Comparison of ENCODE assay signal across 1 cellular context in the genomic region with DNA sequence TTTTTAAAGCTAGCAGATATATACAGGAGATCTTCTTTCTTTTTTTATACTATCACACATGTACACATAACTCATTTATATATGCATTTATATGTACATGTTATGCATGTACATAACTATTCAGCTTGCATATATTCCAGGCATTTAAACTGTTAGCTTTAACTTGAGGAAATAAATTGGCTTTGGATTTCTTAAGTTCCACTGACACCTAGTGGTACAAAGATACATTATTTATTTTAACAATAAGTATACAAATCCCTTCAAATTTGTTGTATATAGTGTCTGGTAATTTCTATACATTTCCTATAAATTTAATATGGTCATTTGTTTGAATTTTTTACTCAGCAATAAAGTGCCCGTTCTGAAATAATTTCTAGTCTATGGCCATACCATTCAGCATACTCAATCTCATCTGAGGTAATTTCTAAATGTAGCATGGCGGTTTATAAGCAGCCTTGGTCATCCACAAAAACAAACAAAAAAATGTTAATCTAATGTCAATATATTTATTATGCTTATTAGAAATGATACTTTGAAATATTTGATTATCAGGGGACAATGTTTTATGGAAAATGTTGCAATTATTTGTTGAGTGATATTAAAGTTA.
TF ChIP-seq lines count a peak whose summit lies in the region.

No MANE protein-coding gene starts in this region.

TF ChIP-seq in GM23338, 12 proteins besides CTCF, POLR2A, EP300 and RAD21 (continued from another document):
- TF ChIP-seq, protein P1, sequence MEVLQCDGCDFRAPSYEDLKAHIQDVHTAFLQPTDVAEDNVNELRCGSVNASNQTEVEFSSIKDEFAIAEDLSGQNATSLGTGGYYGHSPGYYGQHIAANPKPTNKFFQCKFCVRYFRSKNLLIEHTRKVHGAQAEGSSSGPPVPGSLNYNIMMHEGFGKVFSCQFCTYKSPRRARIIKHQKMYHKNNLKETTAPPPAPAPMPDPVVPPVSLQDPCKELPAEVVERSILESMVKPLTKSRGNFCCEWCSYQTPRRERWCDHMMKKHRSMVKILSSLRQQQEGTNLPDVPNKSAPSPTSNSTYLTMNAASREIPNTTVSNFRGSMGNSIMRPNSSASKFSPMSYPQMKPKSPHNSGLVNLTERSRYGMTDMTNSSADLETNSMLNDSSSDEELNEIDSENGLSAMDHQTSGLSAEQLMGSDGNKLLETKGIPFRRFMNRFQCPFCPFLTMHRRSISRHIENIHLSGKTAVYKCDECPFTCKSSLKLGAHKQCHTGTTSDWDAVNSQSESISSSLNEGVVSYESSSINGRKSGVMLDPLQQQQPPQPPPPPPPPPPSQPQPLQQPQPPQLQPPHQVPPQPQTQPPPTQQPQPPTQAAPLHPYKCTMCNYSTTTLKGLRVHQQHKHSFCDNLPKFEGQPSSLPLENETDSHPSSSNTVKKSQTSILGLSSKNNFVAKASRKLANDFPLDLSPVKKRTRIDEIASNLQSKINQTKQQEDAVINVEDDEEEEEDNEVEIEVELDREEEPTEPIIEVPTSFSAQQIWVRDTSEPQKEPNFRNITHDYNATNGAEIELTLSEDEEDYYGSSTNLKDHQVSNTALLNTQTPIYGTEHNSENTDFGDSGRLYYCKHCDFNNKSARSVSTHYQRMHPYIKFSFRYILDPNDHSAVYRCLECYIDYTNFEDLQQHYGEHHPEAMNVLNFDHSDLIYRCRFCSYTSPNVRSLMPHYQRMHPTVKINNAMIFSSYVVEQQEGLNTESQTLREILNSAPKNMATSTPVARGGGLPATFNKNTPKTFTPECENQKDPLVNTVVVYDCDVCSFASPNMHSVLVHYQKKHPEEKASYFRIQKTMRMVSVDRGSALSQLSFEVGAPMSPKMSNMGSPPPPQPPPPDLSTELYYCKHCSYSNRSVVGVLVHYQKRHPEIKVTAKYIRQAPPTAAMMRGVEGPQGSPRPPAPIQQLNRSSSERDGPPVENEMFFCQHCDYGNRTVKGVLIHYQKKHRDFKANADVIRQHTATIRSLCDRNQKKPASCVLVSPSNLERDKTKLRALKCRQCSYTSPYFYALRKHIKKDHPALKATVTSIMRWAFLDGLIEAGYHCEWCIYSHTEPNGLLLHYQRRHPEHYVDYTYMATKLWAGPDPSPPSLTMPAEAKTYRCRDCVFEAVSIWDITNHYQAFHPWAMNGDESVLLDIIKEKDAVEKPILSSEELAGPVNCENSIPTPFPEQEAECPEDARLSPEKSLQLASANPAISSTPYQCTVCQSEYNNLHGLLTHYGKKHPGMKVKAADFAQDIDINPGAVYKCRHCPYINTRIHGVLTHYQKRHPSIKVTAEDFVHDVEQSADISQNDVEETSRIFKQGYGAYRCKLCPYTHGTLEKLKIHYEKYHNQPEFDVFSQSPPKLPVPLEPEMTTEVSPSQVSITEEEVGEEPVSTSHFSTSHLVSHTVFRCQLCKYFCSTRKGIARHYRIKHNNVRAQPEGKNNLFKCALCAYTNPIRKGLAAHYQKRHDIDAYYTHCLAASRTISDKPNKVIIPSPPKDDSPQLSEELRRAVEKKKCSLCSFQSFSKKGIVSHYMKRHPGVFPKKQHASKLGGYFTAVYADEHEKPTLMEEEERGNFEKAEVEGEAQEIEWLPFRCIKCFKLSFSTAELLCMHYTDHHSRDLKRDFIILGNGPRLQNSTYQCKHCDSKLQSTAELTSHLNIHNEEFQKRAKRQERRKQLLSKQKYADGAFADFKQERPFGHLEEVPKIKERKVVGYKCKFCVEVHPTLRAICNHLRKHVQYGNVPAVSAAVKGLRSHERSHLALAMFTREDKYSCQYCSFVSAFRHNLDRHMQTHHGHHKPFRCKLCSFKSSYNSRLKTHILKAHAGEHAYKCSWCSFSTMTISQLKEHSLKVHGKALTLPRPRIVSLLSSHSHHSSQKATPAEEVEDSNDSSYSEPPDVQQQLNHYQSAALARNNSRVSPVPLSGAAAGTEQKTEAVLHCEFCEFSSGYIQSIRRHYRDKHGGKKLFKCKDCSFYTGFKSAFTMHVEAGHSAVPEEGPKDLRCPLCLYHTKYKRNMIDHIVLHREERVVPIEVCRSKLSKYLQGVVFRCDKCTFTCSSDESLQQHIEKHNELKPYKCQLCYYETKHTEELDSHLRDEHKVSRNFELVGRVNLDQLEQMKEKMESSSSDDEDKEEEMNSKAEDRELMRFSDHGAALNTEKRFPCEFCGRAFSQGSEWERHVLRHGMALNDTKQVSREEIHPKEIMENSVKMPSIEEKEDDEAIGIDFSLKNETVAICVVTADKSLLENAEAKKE (CRISPR knock-in tag; IDR thresholded peaks at IDR 0.05) = no peak
- no peak for TF ChIP-seq STAT1 (IDR thresholded peaks at IDR 0.05; ENCODE audit: unreplicated experiment)
- TF ChIP-seq, protein P2, sequence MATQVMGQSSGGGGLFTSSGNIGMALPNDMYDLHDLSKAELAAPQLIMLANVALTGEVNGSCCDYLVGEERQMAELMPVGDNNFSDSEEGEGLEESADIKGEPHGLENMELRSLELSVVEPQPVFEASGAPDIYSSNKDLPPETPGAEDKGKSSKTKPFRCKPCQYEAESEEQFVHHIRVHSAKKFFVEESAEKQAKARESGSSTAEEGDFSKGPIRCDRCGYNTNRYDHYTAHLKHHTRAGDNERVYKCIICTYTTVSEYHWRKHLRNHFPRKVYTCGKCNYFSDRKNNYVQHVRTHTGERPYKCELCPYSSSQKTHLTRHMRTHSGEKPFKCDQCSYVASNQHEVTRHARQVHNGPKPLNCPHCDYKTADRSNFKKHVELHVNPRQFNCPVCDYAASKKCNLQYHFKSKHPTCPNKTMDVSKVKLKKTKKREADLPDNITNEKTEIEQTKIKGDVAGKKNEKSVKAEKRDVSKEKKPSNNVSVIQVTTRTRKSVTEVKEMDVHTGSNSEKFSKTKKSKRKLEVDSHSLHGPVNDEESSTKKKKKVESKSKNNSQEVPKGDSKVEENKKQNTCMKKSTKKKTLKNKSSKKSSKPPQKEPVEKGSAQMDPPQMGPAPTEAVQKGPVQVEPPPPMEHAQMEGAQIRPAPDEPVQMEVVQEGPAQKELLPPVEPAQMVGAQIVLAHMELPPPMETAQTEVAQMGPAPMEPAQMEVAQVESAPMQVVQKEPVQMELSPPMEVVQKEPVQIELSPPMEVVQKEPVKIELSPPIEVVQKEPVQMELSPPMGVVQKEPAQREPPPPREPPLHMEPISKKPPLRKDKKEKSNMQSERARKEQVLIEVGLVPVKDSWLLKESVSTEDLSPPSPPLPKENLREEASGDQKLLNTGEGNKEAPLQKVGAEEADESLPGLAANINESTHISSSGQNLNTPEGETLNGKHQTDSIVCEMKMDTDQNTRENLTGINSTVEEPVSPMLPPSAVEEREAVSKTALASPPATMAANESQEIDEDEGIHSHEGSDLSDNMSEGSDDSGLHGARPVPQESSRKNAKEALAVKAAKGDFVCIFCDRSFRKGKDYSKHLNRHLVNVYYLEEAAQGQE (IDR thresholded peaks at IDR 0.05; ENCODE audit: unreplicated experiment) = no peak
